In genomic region chr11:103053997-103054396, GRCh38 we compare ENCODE assay signal across 10 cellular contexts.
"Had no signal": no experiment of that assay in that cellular context is flagged by ENCODE, and none has a peak within 500 bp of the region (broad histone marks: within the 10 kb centered on the region; RNA-seq: fewer than 3 reads in every experiment).

No MANE protein-coding gene starts in this region.

- ATAC-seq: HCT116, K562 had no signal

- H3K9me3 ChIP-seq: HAP-1 had no signal

- H3K9ac ChIP-seq: GM23248 had no signal

- FAIRE-seq: K562 had no signal

- H3K4me1 ChIP-seq: HAP-1 had no signal

- H3K4me3 ChIP-seq: GM23248, HAP-1, K562 had no signal

- DNase-seq: GM23248, GOT3, H7, HFFc6, IMR-90, KG1 had no signal

- H3K27ac ChIP-seq: GM23248, HL-60 had no signal

- H2AFZ ChIP-seq: GM23248 had no signal
